8 cellular contexts compared by ENCODE assay signal in genomic region chr1:160951443-160952128, GRCh38. TPM values are rescaled to one million over a fixed set of nuclear protein-coding genes. Genes with fewer than 3 reads are reported as not detected.
DNase-seq lines count a peak whose midpoint lies in the region; ATAC-seq and TF ChIP-seq lines count a peak whose summit lies in the region.

No MANE protein-coding gene starts in this region.

- H4K20me1 ChIP-seq in GM23248 (ENCODE audit: insufficient read depth), result no peaks in the 10 kb centered on the region

- peak; percentile 91 for ATAC-seq in CD8-positive, alpha-beta T cell
- ATAC-seq in natural killer cell (peak; percentile 83 to 84 (median 84)), GM21528 (IDR thresholded peaks at IDR 0.05; ENCODE audit: low FRiP score, unreplicated experiment) (no peak)

- H3K27ac ChIP-seq in CD8-positive, alpha-beta T cell (ENCODE audit: low read depth, low read length), result no peak overlapping the region
- no peak overlapping the region for H3K27ac ChIP-seq in GM23248

- POLR2A ChIA-PET in CD8-positive, alpha-beta T cell (lab: Charles Lee), result interaction anchor here (0.7 to 1.3 kb wide), 4 partner anchors 113 to 244 kb away, joined by 3 to 5 read pairs (median 3); no protein-coding TSS in a partner anchor

- peaks cover 8% of the 10 kb centered on the region for H3K4me1 ChIP-seq in CD8-positive, alpha-beta T cell (ENCODE audit: insufficient read depth, low read length)
- H3K4me1 ChIP-seq in GM23248 (ENCODE audit: insufficient read depth), result no peaks in the 10 kb centered on the region

- H2AFZ ChIP-seq in GM23248, result no peak overlapping the region

- TF ChIP-seq CTCF in CD8-positive, alpha-beta T cell (IDR thresholded peaks at IDR 0.05), result peak; percentile 79
- TF ChIP-seq CTCF in epithelial cell of proximal tubule (conservative IDR thresholded peaks at IDR 0.05; ENCODE audit: low read depth, low read length) (peak; percentile 86), natural killer cell (IDR thresholded peaks at IDR 0.05) (peak; percentile 68)

- 19% methylated on average over 8 of the region's 8 CpGs for WGBS in GM23248 (ENCODE audit: low coverage in 1 of 2, low lambda C conversion rate in 2 of 2, missing lambda C conversion rate in 2 of 2), 2 experiments

- H3K4me1 Mint-ChIP-seq in CD8-positive, alpha-beta T cell (ENCODE audit: low read depth), result peaks cover 12% of the 10 kb centered on the region
- peaks cover 27 to 30% of the 10 kb centered on the region in 2 donors for H3K4me1 Mint-ChIP-seq in natural killer cell

- H3F3A ChIP-seq in GM23248 (ENCODE audit: insufficient read depth), result no peaks in the 10 kb centered on the region

- H3K9me3 Mint-ChIP-seq in CD8-positive, alpha-beta T cell, result no peaks in the 10 kb centered on the region
- H3K9me3 Mint-ChIP-seq in natural killer cell, result no peaks in the 10 kb centered on the region

- in situ Hi-C loops in GM23248 (cut with MboI), result no loop called here

- no peaks in the 10 kb centered on the region for H3K9me2 ChIP-seq in GM23248 (ENCODE audit: insufficient read depth)

- DNase-seq in CD8-positive, alpha-beta T cell, result peak; percentile 42 to 82 (median 73)
- DNase-seq in GM23248, result peak; percentile 67
- peak; percentile 66 for DNase-seq in NCI-H82 treated with DMSO at 0.1 percent for 48 hours (lab: John Stamatoyannopoulos, UW; ENCODE audit: unreplicated experiment)
- DNase-seq in activated CD8-positive, alpha-beta memory T cell treated with anti-CD3 and anti-CD28 coated beads, Interleukin-2, amount 50 U/mL, for 24 hours (ENCODE audit: extremely low read depth), result peak; percentile 21
- no peak for DNase-seq in epithelial cell of proximal tubule (ENCODE audit: low read depth)
- peak; percentile 58 for DNase-seq in natural killer cell
- peak; percentile 39 to 79 (median 56) for DNase-seq in stimulated activated naive CD4-positive, alpha-beta T cell (lab: John Stamatoyannopoulos, UW)

- H3K9me3 ChIP-seq in CD8-positive, alpha-beta T cell (ENCODE audit: low read length), result no peaks in the 10 kb centered on the region
- no peaks in the 10 kb centered on the region for H3K9me3 ChIP-seq in GM23248 (ENCODE audit: low read depth)

- H3K27me3 Mint-ChIP-seq in CD8-positive, alpha-beta T cell (ENCODE audit: low read depth), result no peaks in the 10 kb centered on the region
- H3K27me3 Mint-ChIP-seq in natural killer cell (ENCODE audit: low read depth in 2 of 2), result peaks cover 2 to 15% of the 10 kb centered on the region in 2 donors

- H3K4me3 Mint-ChIP-seq in CD8-positive, alpha-beta T cell, result no peak overlapping the region
- H3K4me3 Mint-ChIP-seq in natural killer cell, result no peak overlapping the region

- CTCF ChIA-PET in CD8-positive, alpha-beta T cell (lab: Charles Lee), result interaction anchor here (0.6 to 9.0 kb wide), 62 partner anchors 8 to 1010 kb away, joined by 3 to 189 read pairs (median 4); partner anchors contain the start of genes ARHGAP30, F11R, KLHDC9 and SLAMF1

- H3K36me3 ChIP-seq in CD8-positive, alpha-beta T cell (ENCODE audit: insufficient read depth, low read length), result no peaks in the 10 kb centered on the region
- no peaks in the 10 kb centered on the region for H3K36me3 ChIP-seq in GM23248 (ENCODE audit: low read depth)

- no peak overlapping the region for H3K27ac Mint-ChIP-seq in CD8-positive, alpha-beta T cell
- no peak overlapping the region for H3K27ac Mint-ChIP-seq in natural killer cell

- H3K9ac ChIP-seq in GM23248, result no peak overlapping the region

- H3K4me2 ChIP-seq in GM23248 (ENCODE audit: unreplicated experiment), result no peak overlapping the region

- intact Hi-C loops in CD8-positive, alpha-beta T cell (cut with DNase I, micrococcal nuclease), result loop anchor here (1.0 to 2.0 kb wide), 6 partner anchors 116 to 270 kb away; no protein-coding TSS in a partner anchor
- intact Hi-C loops in natural killer cell (cut with micrococcal nuclease), result loop anchor here (1.0 to 5.0 kb wide), 5 partner anchors 74 to 270 kb away; no protein-coding TSS in a partner anchor

- no peak overlapping the region for H3K4me3 ChIP-seq in CD8-positive, alpha-beta T cell (ENCODE audit: low read depth, low read length)
- H3K4me3 ChIP-seq in GM23248 (no peak overlapping the region), epithelial cell of proximal tubule (ENCODE audit: low read depth, low read length) (no peak overlapping the region)

- no peaks in the 10 kb centered on the region for H3K79me2 ChIP-seq in GM23248 (ENCODE audit: insufficient read depth)

- no peaks in the 10 kb centered on the region for H3K27me3 ChIP-seq in CD8-positive, alpha-beta T cell (ENCODE audit: insufficient read depth, low read length)
- H3K27me3 ChIP-seq in GM23248 (replicated peaks; ENCODE audit: insufficient read depth), result peaks cover 6% of the 10 kb centered on the region

- no peaks in the 10 kb centered on the region for H3K36me3 Mint-ChIP-seq in CD8-positive, alpha-beta T cell
- H3K36me3 Mint-ChIP-seq in natural killer cell, result no peaks in the 10 kb centered on the region

RNA-seq across cellular contexts. Expression of gene ITLN2, which starts 3.0 kb away (rescaled TPM):
- total RNA-seq in CD8-positive, alpha-beta T cell, result not detected
- total RNA-seq in GM23248 (2014; rRNA removed; shearing (Covaris generic)), result not detected in 2 replicates
- not detected in 2 replicates for polyA plus RNA-seq in GM23248 (2016; fragmentation: Nextera tagmentation; extraction: Ambion mirVana)
- total RNA-seq in epithelial cell of proximal tubule, result not detected in 2 replicates
- not detected for total RNA-seq in natural killer cell
